Comparison of ENCODE assay signal across 8 cellular contexts in genomic region chr9:38068866-38069628, GRCh38. TPM values are rescaled to one million over a fixed set of nuclear protein-coding genes. Genes with fewer than 3 reads are reported as not detected.
DNase-seq lines count a peak whose midpoint lies in the region; ATAC-seq and TF ChIP-seq lines count a peak whose summit lies in the region.

SHB (minus strand) TSS chr9:38069227; CDS start chr9:38068645, 582 bp downstream.

- peak within 1 kb of the TSS; percentile 78 for H3K4me2 ChIP-seq in fibroblast of lung (ENCODE audit: extremely low read depth, insufficient read depth, low read length)

- H3K4me1 ChIP-seq in fibroblast of lung (ENCODE audit: control insufficient read depth, extremely low read depth, insufficient read depth, low read length) = peaks cover 11% of the 10 kb centered on the region

- peak within 1 kb of the TSS; percentile 59 to 88 (median 70) for H3K4me3 ChIP-seq in fibroblast of lung (replicated peaks in 1 of 4; ENCODE audit: control extremely low read depth in 1 of 4, insufficient read depth in 1 of 4, low read depth in 3 of 4, low read length in 4 of 4)

- H3K9me3 Mint-ChIP-seq in naive thymus-derived CD8-positive, alpha-beta T cell = no peaks in the 10 kb centered on the region
- no peaks in the 10 kb centered on the region for H3K9me3 Mint-ChIP-seq in stimulated activated memory B cell treated with anti-CD40 and anti-IgM and Interleukin-4, amounts not matched to agents 10 μg/mL and 1 μg/mL and 100 μg/mL, for 72 hours

- peaks cover 0 to 7% (median 0%) of the 10 kb centered on the region in 5 donors for H3K27me3 Mint-ChIP-seq in naive thymus-derived CD8-positive, alpha-beta T cell
- H3K27me3 Mint-ChIP-seq in stimulated activated memory B cell treated with anti-CD40 and anti-IgM and Interleukin-4, amounts not matched to agents 10 μg/mL and 1 μg/mL and 100 μg/mL, for 72 hours = peaks cover 39% of the 10 kb centered on the region

- peaks cover 17 to 39% (median 26%) of the 10 kb centered on the region in 4 donors for H3K4me1 Mint-ChIP-seq in naive thymus-derived CD8-positive, alpha-beta T cell
- peaks cover 27% of the 10 kb centered on the region for H3K4me1 Mint-ChIP-seq in stimulated activated memory B cell treated with anti-CD40 and anti-IgM and Interleukin-4, amounts not matched to agents 10 μg/mL and 1 μg/mL and 100 μg/mL, for 72 hours

- H3K27ac ChIP-seq in C4-2B = peak within 1 kb of the TSS; percentile 94
- H3K27ac ChIP-seq in fibroblast of lung (ENCODE audit: insufficient read depth, low read length) = peak within 1 kb of the TSS; percentile 79

- ATAC-seq in GM19395 (IDR thresholded peaks at IDR 0.05; ENCODE audit: unreplicated experiment) (peak; percentile 48), HG03565 (IDR thresholded peaks at IDR 0.05; ENCODE audit: unreplicated experiment) (peak; percentile 26)
- peak; percentile 78 to 79 for ATAC-seq in naive thymus-derived CD8-positive, alpha-beta T cell
- peak; percentile 88 for ATAC-seq in stimulated activated memory B cell treated with anti-CD40 and anti-IgM and Interleukin-4, amounts not matched to agents 10 μg/mL and 1 μg/mL and 100 μg/mL, for 72 hours

- H2AFZ ChIP-seq in fibroblast of lung (ENCODE audit: low read length) = peak within 1 kb of the TSS; percentile 68

- no peaks in the 10 kb centered on the region for H3K9me3 ChIP-seq in fibroblast of lung (ENCODE audit: control insufficient read depth, insufficient read depth, low read depth, low read length)

- no peaks in the 10 kb centered on the region for H3K36me3 Mint-ChIP-seq in naive thymus-derived CD8-positive, alpha-beta T cell
- H3K36me3 Mint-ChIP-seq in stimulated activated memory B cell treated with anti-CD40 and anti-IgM and Interleukin-4, amounts not matched to agents 10 μg/mL and 1 μg/mL and 100 μg/mL, for 72 hours = peaks cover 6% of the 10 kb centered on the region

- H3K79me2 ChIP-seq in fibroblast of lung (ENCODE audit: control insufficient read depth, insufficient read depth, low read length) = peaks cover 46% of the 10 kb centered on the region

- peak; percentile 87 for DNase-seq in OCI-M1 (lab: John Stamatoyannopoulos, UW)
- peak; percentile 74 for DNase-seq in activated T-helper 1 cell treated with Interleukin-2 at 50 U/mL for 16 hours (ENCODE audit: low read depth)
- DNase-seq in fibroblast of lung (ENCODE audit: low read depth in 2 of 2) = peak; percentile 43 to 48
- peak; percentile 45 to 89 (median 76) for DNase-seq in naive thymus-derived CD8-positive, alpha-beta T cell

- POLR2A ChIA-PET in naive thymus-derived CD8-positive, alpha-beta T cell (lab: Charles Lee) = interaction anchor here (1.8 kb wide), 1 partner anchor 18 kb away, joined by 7 read pairs; no protein-coding TSS in a partner anchor

- peak within 1 kb of the TSS; percentile 81 to 93 (median 88) for H3K4me3 Mint-ChIP-seq in naive thymus-derived CD8-positive, alpha-beta T cell
- H3K4me3 Mint-ChIP-seq in stimulated activated memory B cell treated with anti-CD40 and anti-IgM and Interleukin-4, amounts not matched to agents 10 μg/mL and 1 μg/mL and 100 μg/mL, for 72 hours = peak within 1 kb of the TSS; percentile 92

- TF ChIP-seq CTCF in C4-2B (conservative IDR thresholded peaks at IDR 0.05) = peak; percentile 47
- TF ChIP-seq CTCF in fibroblast of lung (conservative IDR thresholded peaks at IDR 0.05 in 1 of 2, IDR thresholded peaks at IDR 0.05 in 1 of 2; ENCODE audit: low read depth in 1 of 2, low read length in 2 of 2) = no peak

- H3K36me3 ChIP-seq in fibroblast of lung (ENCODE audit: control insufficient read depth, insufficient read depth, low read length) = no peaks in the 10 kb centered on the region

- peak within 1 kb of the TSS; percentile 87 for H3K9ac ChIP-seq in fibroblast of lung (ENCODE audit: insufficient read depth, low read length)

- no peaks in the 10 kb centered on the region for H3K27me3 ChIP-seq in fibroblast of lung (ENCODE audit: control insufficient read depth, insufficient read depth, low read length)

- H4K20me1 ChIP-seq in fibroblast of lung (ENCODE audit: control insufficient read depth, extremely low read depth, insufficient read depth, low read length) = peaks cover 2% of the 10 kb centered on the region

- H3K27ac Mint-ChIP-seq in naive thymus-derived CD8-positive, alpha-beta T cell = peak within 1 kb of the TSS; percentile 29 to 87 (median 70)
- peak within 1 kb of the TSS; percentile 75 for H3K27ac Mint-ChIP-seq in stimulated activated memory B cell treated with anti-CD40 and anti-IgM and Interleukin-4, amounts not matched to agents 10 μg/mL and 1 μg/mL and 100 μg/mL, for 72 hours

RNA-seq across cellular contexts. Expression of gene SHB, which starts in this region (rescaled TPM):
- total RNA-seq in fibroblast of lung = 12.6 and 13.9 TPM in 2 replicates
- 9.9 and 16.9 TPM in 2 replicates for polyA plus RNA-seq in fibroblast of lung
- polyA plus RNA-seq in fibroblast of lung (2012) = 13.0 and 21.1 TPM in 2 replicates
- polyA minus RNA-seq in fibroblast of lung (ENCODE audit: low replicate concordance) = 16.5 and 24.5 TPM in 2 replicates
- 1 to 10 TPM in 1 of 2 experiments, under 1 TPM in 1; 0.91 to 1.2 TPM for total RNA-seq in naive thymus-derived CD8-positive, alpha-beta T cell
- polyA plus RNA-seq in naive thymus-derived CD8-positive, alpha-beta T cell = under 1 TPM; 0.20 to 0.54 (median 0.29) TPM

Comparison
In these comparisons a context has a peak if more than half of its experiments do, and no peak if none do; other contexts are left out.
1. Peak in every context shown above with its lines: DNase-seq, ATAC-seq, H3K4me3 ChIP-seq and H3K27ac ChIP-seq.
2. ATAC-seq: peak in every context shown above with its lines; median percentile 88 in stimulated activated memory B cell treated with anti-CD40 and anti-IgM and Interleukin-4, amounts not matched to agents 10 μg/mL and 1 μg/mL and 100 μg/mL, for 72 hours; 78 in naive thymus-derived CD8-positive, alpha-beta T cell; 48 in GM19395; 26 in HG03565.